In genomic region chr12:46438256-46438655, GRCh38 we compare ENCODE assay signal across 24 cellular contexts.
"Had no signal": no experiment of that assay in that cellular context is flagged by ENCODE, and none has a peak within 500 bp of the region (broad histone marks: within the 10 kb centered on the region; RNA-seq: fewer than 3 reads in every experiment).

No MANE protein-coding gene starts in this region.

- H3K27ac ChIP-seq: dorsolateral prefrontal cortex, esophagus muscularis mucosa, gastroesophageal sphincter, psoas muscle, spleen, testis, tibial nerve had no signal

- ATAC-seq: gastroesophageal sphincter; left colon; natural killer cell treated with Interleukin-12 subunit alpha and Interleukin-12 subunit beta and Interleukin-15 and Interleukin-18, amount 100 ng/mL, for 72 hours; psoas muscle; sciatic nerve; stimulated activated naive B cell treated with anti-CD40 and anti-IgM and Interleukin-4, amounts not matched to agents 10 μg/mL and 1 μg/mL and 100 μg/mL, for 72 hours; stimulated activated naive CD8-positive, alpha-beta T cell treated with anti-CD3 and anti-CD28 coated beads, Interleukin-15, amount 100 ng/mL, for 72 hours had no signal

- H3K27me3 ChIP-seq: dorsolateral prefrontal cortex, esophagus muscularis mucosa, gastroesophageal sphincter, spleen, testis, tibial nerve had no signal

- DNase-seq: cortex of kidney; dorsolateral prefrontal cortex; effector CD8-positive, alpha-beta T cell; glutamatergic neuron; immature natural killer cell; left colon; left ventricle myocardium superior; mesenchymal stem cell; midbrain; psoas muscle; retina; spleen; stimulated activated CD4-positive, alpha-beta T cell treated with anti-CD3 and anti-CD28 coated beads, Interleukin-15, amount 100 ng/mL, for 24 hours; stimulated activated CD4-positive, alpha-beta T cell treated with anti-CD3 and anti-CD28 coated beads, Interleukin-1b, Interleukin-23, amount 100 ng/mL, for 48 hours; stimulated activated CD4-positive, alpha-beta T cell treated with anti-CD3 and anti-CD28 coated beads, Interleukin-4, amount 100 ng/mL, for 4 hours; stimulated activated naive B cell treated with anti-CD40 and anti-IgM and Interleukin-4, amounts not matched to agents 10 μg/mL and 1 μg/mL and 100 μg/mL, for 72 hours; stimulated activated naive CD8-positive, alpha-beta T cell treated with anti-CD3 and anti-CD28 coated beads, Interleukin-15, amount 100 ng/mL, for 72 hours; testis had no signal

- H3K4me3 ChIP-seq: dorsolateral prefrontal cortex, esophagus muscularis mucosa, gastroesophageal sphincter, lung, psoas muscle, spleen, testis, tibial nerve had no signal

- H3K9me3 ChIP-seq: esophagus muscularis mucosa, gastroesophageal sphincter, psoas muscle, spleen, testis, tibial nerve had no signal

- H3K4me1 ChIP-seq: esophagus muscularis mucosa, gastroesophageal sphincter, spleen, testis had no signal

- H3K36me3 ChIP-seq: esophagus muscularis mucosa, gastroesophageal sphincter, spleen, tibial nerve had no signal
